8 cellular contexts compared by ENCODE assay signal in the genomic region with DNA sequence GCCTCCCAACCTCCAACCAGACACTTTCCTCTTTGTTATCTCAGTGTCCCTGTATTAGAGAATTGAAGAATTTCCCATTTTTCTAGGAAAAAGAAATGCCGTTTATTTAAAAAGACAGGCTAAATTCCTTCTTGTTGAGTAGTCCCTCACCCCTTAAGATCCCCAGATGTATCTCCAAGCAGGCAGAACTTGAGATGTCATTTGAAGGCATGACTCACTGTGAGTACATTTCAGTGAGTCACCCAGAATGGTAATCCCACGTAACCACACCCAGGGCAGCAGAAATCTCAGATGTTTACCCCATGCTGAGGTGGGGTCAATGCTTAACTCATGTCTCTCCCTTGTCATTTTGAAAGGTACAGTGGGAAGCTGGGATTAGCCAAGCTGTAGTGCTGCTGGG.
DNase-seq lines count a peak whose midpoint lies in the region; ATAC-seq lines count a peak whose summit lies in the region.

No MANE protein-coding gene starts in this region.

- ATAC-seq in HG03097 (IDR thresholded peaks at IDR 0.05; ENCODE audit: low FRiP score, unreplicated experiment) (no peak), HG03442 (IDR thresholded peaks at IDR 0.05; ENCODE audit: unreplicated experiment) (no peak)

- peak; percentile 72 for DNase-seq in activated effector memory CD4-positive, alpha-beta T cell treated with anti-CD3 and anti-CD28 coated beads, Interleukin-2, amount 50 U/mL, for 16 hours
- DNase-seq in activated effector memory CD4-positive, alpha-beta T cell treated with Interleukin-2 at 50 U/mL for 16 hours: no peak
- DNase-seq in activated T-cell treated with anti-CD3 and anti-CD28 coated beads for 4 hours (peak; percentile 33), glomerular visceral epithelial cell (ENCODE audit: extremely low spot score) (peak; percentile 95), SHP77 treated with DMSO at 0.1 percent for 48 hours (lab: John Stamatoyannopoulos, UW) (no peak)
- DNase-seq in stimulated activated CD8-positive, alpha-beta memory T cell treated with anti-CD3 and anti-CD28 coated beads, Interleukin-4, amount 100 ng/mL, for 48 hours: peak; percentile 64

Comparison
In these comparisons a context has a peak if more than half of its experiments do, and no peak if none do; other contexts are left out.
1. DNase-seq: peak in activated effector memory CD4-positive, alpha-beta T cell treated with anti-CD3 and anti-CD28 coated beads, Interleukin-2, amount 50 U/mL, for 16 hours (single experiment), activated T-cell treated with anti-CD3 and anti-CD28 coated beads for 4 hours (single experiment), glomerular visceral epithelial cell (single experiment) and stimulated activated CD8-positive, alpha-beta memory T cell treated with anti-CD3 and anti-CD28 coated beads, Interleukin-4, amount 100 ng/mL, for 48 hours (single experiment); none in activated effector memory CD4-positive, alpha-beta T cell treated with Interleukin-2 at 50 U/mL for 16 hours (single experiment) and SHP77 treated with DMSO at 0.1 percent for 48 hours (single experiment).